ENCODE assay signal across 15 cellular contexts in genomic region chr15:33735143-33735542, GRCh38.
A peak's percentile ranks its signal among the peaks of the same experiment; 100 is the strongest.
DNase-seq lines count a peak whose midpoint lies in the region; ATAC-seq and TF ChIP-seq lines count a peak whose summit lies in the region.
"Had no signal": no experiment of that assay in that cellular context is flagged by ENCODE, and none has a peak within 500 bp of the region (broad histone marks: within the 10 kb centered on the region; RNA-seq: fewer than 3 reads in every experiment).

No MANE protein-coding gene starts in this region.

- no peaks in the 10 kb centered on the region for H4K20me1 ChIP-seq in neural progenitor cell (ENCODE audit: low read depth)
- H4K20me1 ChIP-seq: BLaER1 had no signal

- H3K36me3 Mint-ChIP-seq in neural progenitor cell (no peaks in the 10 kb centered on the region), HFFc6 (ENCODE audit: low read depth) (no peaks in the 10 kb centered on the region)
- no peaks in the 10 kb centered on the region for H3K36me3 Mint-ChIP-seq in naive thymus-derived CD8-positive, alpha-beta T cell
- H3K36me3 Mint-ChIP-seq: CD8-positive, alpha-beta T cell had no signal

- H3K27me3 Mint-ChIP-seq in neural progenitor cell (ENCODE audit: insufficient read depth, low read depth) (peaks cover 2% of the 10 kb centered on the region), HFFc6 (ENCODE audit: insufficient read depth) (peaks cover 7% of the 10 kb centered on the region)
- H3K27me3 Mint-ChIP-seq in naive thymus-derived CD8-positive, alpha-beta T cell = peaks cover 0 to 3% (median 0%) of the 10 kb centered on the region in 5 donors
- H3K27me3 Mint-ChIP-seq: CD4-positive, alpha-beta T cell had no signal

- no peaks in the 10 kb centered on the region for H3K79me2 ChIP-seq in neural progenitor cell (ENCODE audit: low read depth)

- peaks cover 9% of the 10 kb centered on the region for H3F3A ChIP-seq in neural progenitor cell (ENCODE audit: low read depth)

- H3K4me1 Mint-ChIP-seq in neural progenitor cell (peaks cover 18% of the 10 kb centered on the region), HFFc6 (ENCODE audit: low read depth) (peaks cover 11% of the 10 kb centered on the region)
- peaks cover 0 to 6% (median 0%) of the 10 kb centered on the region in 4 donors for H3K4me1 Mint-ChIP-seq in naive thymus-derived CD8-positive, alpha-beta T cell

- H3K4me3 ChIP-seq in neural progenitor cell = no peak overlapping the region
- H3K4me3 ChIP-seq: BLaER1, GM12878 had no signal

- ATAC-seq in naive thymus-derived CD8-positive, alpha-beta T cell = no peak
- ATAC-seq: CD8-positive, alpha-beta T cell had no signal

- no peaks in the 10 kb centered on the region for H3K27me3 ChIP-seq in neural progenitor cell
- H3K27me3 ChIP-seq: BE2C, BLaER1 had no signal

- POLR2A ChIA-PET in naive thymus-derived CD8-positive, alpha-beta T cell (lab: Charles Lee) = no interaction called here

- no peak overlapping the region for H3K9ac ChIP-seq in neural progenitor cell
- H3K9ac ChIP-seq: BLaER1 had no signal

- no peak overlapping the region for H3K4me2 ChIP-seq in neural progenitor cell
- H3K4me2 ChIP-seq: BLaER1 had no signal

- DNase-seq in NCI-H69 (lab: John Stamatoyannopoulos, UW) (peak; percentile 4), epidermal melanocyte (ENCODE audit: insufficient read length, low spot score) (peak; percentile 59), neural progenitor cell (ENCODE audit: low spot score) (peak; percentile 25), HFFc6 (no peak), NCI-H2081 (lab: John Stamatoyannopoulos, UW) (no peak)
- no peak for DNase-seq in naive thymus-derived CD8-positive, alpha-beta T cell
- DNase-seq: CD4-positive, alpha-beta T cell; CD8-positive, alpha-beta T cell; DMS 273 treated with DMSO at 0.1 percent for 48 hours; DMS79; GDM1 had no signal

- TF ChIP-seq CTCF in neural progenitor cell (IDR thresholded peaks at IDR 0.05) (no peak), HFFc6 (IDR thresholded peaks at IDR 0.05) (no peak)

- peaks cover 7% of the 10 kb centered on the region for H3K4me1 ChIP-seq in neural progenitor cell
- H3K4me1 ChIP-seq: BE2C, BLaER1 had no signal

- H3K27ac Mint-ChIP-seq in neural progenitor cell = no peak overlapping the region
- H3K27ac Mint-ChIP-seq in naive thymus-derived CD8-positive, alpha-beta T cell = no peak overlapping the region
- no peak overlapping the region for H3K27ac Mint-ChIP-seq in HFFc6
- H3K27ac Mint-ChIP-seq: CD4-positive, alpha-beta T cell; CD8-positive, alpha-beta T cell had no signal

- H3K9me3 ChIP-seq in neural progenitor cell (ENCODE audit: low read depth) = no peaks in the 10 kb centered on the region
- H3K9me3 ChIP-seq: BE2C, BLaER1 had no signal

- H3K27ac ChIP-seq in neural progenitor cell = no peak overlapping the region
- H3K27ac ChIP-seq: BLaER1, C4-2B had no signal

- H3K4me3 Mint-ChIP-seq in neural progenitor cell (no peak overlapping the region), HFFc6 (no peak overlapping the region)
- no peak overlapping the region for H3K4me3 Mint-ChIP-seq in naive thymus-derived CD8-positive, alpha-beta T cell
- H3K4me3 Mint-ChIP-seq: CD4-positive, alpha-beta T cell; CD8-positive, alpha-beta T cell had no signal

- H3K9me3 Mint-ChIP-seq in neural progenitor cell = no peaks in the 10 kb centered on the region
- no peaks in the 10 kb centered on the region for H3K9me3 Mint-ChIP-seq in naive thymus-derived CD8-positive, alpha-beta T cell
- no peaks in the 10 kb centered on the region for H3K9me3 Mint-ChIP-seq in HFFc6
- H3K9me3 Mint-ChIP-seq: CD4-positive, alpha-beta T cell; CD8-positive, alpha-beta T cell had no signal

- H2AFZ ChIP-seq in neural progenitor cell (replicated peaks) = peak overlapping the region; percentile 0

- no peaks in the 10 kb centered on the region for H3K36me3 ChIP-seq in neural progenitor cell
- H3K36me3 ChIP-seq: BE2C, BLaER1 had no signal

Comparison
In these comparisons a context has a peak if more than half of its experiments do, and no peak if none do; other contexts are left out.
1. DNase-seq: peak in NCI-H69 (single experiment), epidermal melanocyte (single experiment) and neural progenitor cell (single experiment); none in naive thymus-derived CD8-positive, alpha-beta T cell (0 of 10), HFFc6 (single experiment) and NCI-H2081 (0 of 2).